Comparison of ENCODE assay signal across 22 cellular contexts in genomic region chr11:18710545-18710944, GRCh38. TPM values are rescaled to one million over a fixed set of nuclear protein-coding genes. Genes with fewer than 3 reads are reported as not detected.
DNase-seq lines count a peak whose midpoint lies in the region; ATAC-seq lines count a peak whose summit lies in the region.
"Had no signal": no experiment of that assay in that cellular context is flagged by ENCODE, and none has a peak within 500 bp of the region (broad histone marks: within the 10 kb centered on the region; RNA-seq: fewer than 3 reads in every experiment).

No MANE protein-coding gene starts in this region.

- intact Hi-C loops in cardiac septum (cut with DNase I) = no loop called here
- intact Hi-C loops in right cardiac atrium (cut with DNase I) = no loop called here

- 88% methylated on average over 5 of the region's 5 CpGs for WGBS in right cardiac atrium

- no peaks in the 10 kb centered on the region for H3K9me3 ChIP-seq in right cardiac atrium (ENCODE audit: control insufficient read depth, low read length)
- H3K9me3 ChIP-seq in T-helper 17 cell (ENCODE audit: control insufficient read depth, low read length, poor library complexity, severe bottlenecking) = no peaks in the 10 kb centered on the region
- H3K9me3 ChIP-seq: SK-N-SH had no signal

- H3K4me1 ChIP-seq in right cardiac atrium (ENCODE audit: control insufficient read depth, insufficient read depth, low read length) = peaks cover 2% of the 10 kb centered on the region

- ATAC-seq in right cardiac atrium (no peak), GM21786 (IDR thresholded peaks at IDR 0.05; ENCODE audit: unreplicated experiment) (peak; percentile 42), T-helper 17 cell (no peak)
- peak; percentile 27 for ATAC-seq in stimulated activated effector memory CD8-positive, alpha-beta T cell treated with anti-CD3 and anti-CD28 coated beads, Interleukin-12 subunit alpha, Interleukin-12 subunit beta, amount 100 ng/mL, for 72 hours
- ATAC-seq: Panc1 had no signal

- no peaks in the 10 kb centered on the region for H3K9me3 Mint-ChIP-seq in stimulated activated effector memory CD8-positive, alpha-beta T cell treated with anti-CD3 and anti-CD28 coated beads, Interleukin-12 subunit alpha, Interleukin-12 subunit beta, amount 100 ng/mL, for 72 hours
- no peaks in the 10 kb centered on the region for H3K9me3 Mint-ChIP-seq in T-helper 2 cell treated with Interferon-gamma antibody and Interleukin-4, amounts not matched to agents 5 μg/mL and 100 μg/mL, for 36 hours
- H3K9me3 Mint-ChIP-seq: IgD-negative memory B cell had no signal

- peak; percentile 73 for DNase-seq in cardiac septum (ENCODE audit: low spot score)
- no peak for DNase-seq in right cardiac atrium
- DNase-seq in T-helper 17 cell = no peak
- DNase-seq in stimulated activated effector memory CD8-positive, alpha-beta T cell treated with anti-CD3 and anti-CD28 coated beads, Interleukin-12 subunit alpha, Interleukin-12 subunit beta, amount 100 ng/mL, for 72 hours (ENCODE audit: low spot score in 2 of 2) = no peak
- DNase-seq in T-helper 2 cell treated with Interferon-gamma antibody and Interleukin-4, amounts not matched to agents 5 μg/mL and 100 μg/mL, for 36 hours (ENCODE audit: low spot score) = no peak
- no peak for DNase-seq in activated CD4-positive, alpha-beta T cell treated with anti-CD3 and anti-CD28 coated beads, Interleukin-2, amount 50 U/mL, for 48 hours
- no peak for DNase-seq in NCI-H2081 (lab: John Stamatoyannopoulos, UW)
- DNase-seq: H7; MV-4-11; NCI-H1417 treated with DMSO at 0.1 percent for 48 hours; NCI-H187; NCI-H2227 treated with DMSO at 0.1 percent for 48 hours; NCI-H510A; NCI-H748 treated with DMSO at 0.1 percent for 48 hours; NK-92 treated with Interleukin-12 subunit alpha and Interleukin-12 subunit beta, amount 100 ng/mL, for 24 hours; SIG-M5; SK-N-SH had no signal

- peaks cover 2% of the 10 kb centered on the region for H3K36me3 Mint-ChIP-seq in T-helper 17 cell (ENCODE audit: low read depth)
- no peaks in the 10 kb centered on the region for H3K36me3 Mint-ChIP-seq in stimulated activated effector memory CD8-positive, alpha-beta T cell treated with anti-CD3 and anti-CD28 coated beads, Interleukin-12 subunit alpha, Interleukin-12 subunit beta, amount 100 ng/mL, for 72 hours
- no peaks in the 10 kb centered on the region for H3K36me3 Mint-ChIP-seq in T-helper 2 cell treated with Interferon-gamma antibody and Interleukin-4, amounts not matched to agents 5 μg/mL and 100 μg/mL, for 36 hours (ENCODE audit: low read depth)
- H3K36me3 Mint-ChIP-seq: IgD-negative memory B cell had no signal

- no peaks in the 10 kb centered on the region for H3K27me3 ChIP-seq in right cardiac atrium (ENCODE audit: control insufficient read depth, insufficient read depth)

- H3K27me3 Mint-ChIP-seq in T-helper 17 cell = no peaks in the 10 kb centered on the region
- H3K27me3 Mint-ChIP-seq in T-helper 2 cell treated with Interferon-gamma antibody and Interleukin-4, amounts not matched to agents 5 μg/mL and 100 μg/mL, for 36 hours (ENCODE audit: low read depth) = peaks cover 39% of the 10 kb centered on the region

- no peak overlapping the region for H3K4me3 ChIP-seq in right cardiac atrium (ENCODE audit: low read length)

- H3K27ac Mint-ChIP-seq in T-helper 17 cell = peak overlapping the region; percentile 5
- peak overlapping the region; percentile 7 for H3K27ac Mint-ChIP-seq in stimulated activated effector memory CD8-positive, alpha-beta T cell treated with anti-CD3 and anti-CD28 coated beads, Interleukin-12 subunit alpha, Interleukin-12 subunit beta, amount 100 ng/mL, for 72 hours
- H3K27ac Mint-ChIP-seq in T-helper 2 cell treated with Interferon-gamma antibody and Interleukin-4, amounts not matched to agents 5 μg/mL and 100 μg/mL, for 36 hours = no peak overlapping the region

- peaks cover 12% of the 10 kb centered on the region for H3K4me1 Mint-ChIP-seq in T-helper 17 cell
- peaks cover 13% of the 10 kb centered on the region for H3K4me1 Mint-ChIP-seq in stimulated activated effector memory CD8-positive, alpha-beta T cell treated with anti-CD3 and anti-CD28 coated beads, Interleukin-12 subunit alpha, Interleukin-12 subunit beta, amount 100 ng/mL, for 72 hours
- H3K4me1 Mint-ChIP-seq in T-helper 2 cell treated with Interferon-gamma antibody and Interleukin-4, amounts not matched to agents 5 μg/mL and 100 μg/mL, for 36 hours (ENCODE audit: low read depth) = peaks cover 8% of the 10 kb centered on the region

- H3K27ac ChIP-seq in right cardiac atrium (ENCODE audit: low read length) = no peak overlapping the region
- H3K27ac ChIP-seq: C4-2B had no signal

- no peak overlapping the region for H3K4me3 Mint-ChIP-seq in T-helper 17 cell
- no peak overlapping the region for H3K4me3 Mint-ChIP-seq in stimulated activated effector memory CD8-positive, alpha-beta T cell treated with anti-CD3 and anti-CD28 coated beads, Interleukin-12 subunit alpha, Interleukin-12 subunit beta, amount 100 ng/mL, for 72 hours
- H3K4me3 Mint-ChIP-seq in T-helper 2 cell treated with Interferon-gamma antibody and Interleukin-4, amounts not matched to agents 5 μg/mL and 100 μg/mL, for 36 hours = no peak overlapping the region

RNA-seq across cellular contexts. Expression of gene TMEM86A, which starts 12.0 kb away (rescaled TPM):
- total RNA-seq in cardiac septum (2.6 TPM), right cardiac atrium (1 to 10 TPM; 4.6 to 6.8 (median 5.1) TPM), T-helper 17 cell (1 to 10 TPM; 5.4 to 6.1 TPM)
- polyA plus RNA-seq in right cardiac atrium = 3.6 TPM

RNA-seq across cellular contexts. Expression of gene IGSF22, which starts 15.4 kb away (rescaled TPM):
- total RNA-seq in cardiac septum (1.1 TPM), right cardiac atrium (1 to 10 TPM; 1.0 to 1.3 (median 1.1) TPM), T-helper 17 cell (1 to 10 TPM; 2.0 to 9.4 TPM)
- 0.66 TPM for polyA plus RNA-seq in right cardiac atrium
- total RNA-seq: Daoy had no signal

Comparison
In these comparisons a context has a peak if more than half of its experiments do, and no peak if none do; other contexts are left out.
1. ATAC-seq: peak in GM21786 (single experiment) and stimulated activated effector memory CD8-positive, alpha-beta T cell treated with anti-CD3 and anti-CD28 coated beads, Interleukin-12 subunit alpha, Interleukin-12 subunit beta, amount 100 ng/mL, for 72 hours (single experiment); none in right cardiac atrium (0 of 2) and T-helper 17 cell (single experiment).